26 cellular contexts compared by ENCODE assay signal in genomic region chr12:38713294-38713693, GRCh38.
"Had no signal": no experiment of that assay in that cellular context is flagged by ENCODE, and none has a peak within 500 bp of the region (broad histone marks: within the 10 kb centered on the region; RNA-seq: fewer than 3 reads in every experiment).

No MANE protein-coding gene starts in this region.

- H3K9me3 ChIP-seq: pancreas, prostate gland, testis, thyroid gland had no signal

- FAIRE-seq: pancreas had no signal

- H3K4me1 ChIP-seq: left ventricle myocardium inferior, pancreas, prostate gland, stomach, testis, thyroid gland, transverse colon, upper lobe of left lung had no signal

- H3K36me3 ChIP-seq: left ventricle myocardium inferior, pancreas, prostate gland, stomach, thyroid gland, transverse colon, upper lobe of left lung had no signal

- DNase-seq: hypothalamus; islet precursor cell; left ventricle myocardium inferior; midbrain; mucosa of descending colon; naive thymus-derived CD4-positive, alpha-beta T cell; pancreas; posterior cingulate gyrus; retina; right cardiac atrium; stimulated activated CD4-positive, alpha-beta T cell treated with anti-CD3 and anti-CD28 coated beads, Interleukin-12 subunit alpha, Interleukin-12 subunit beta, amount 100 ng/mL, for 4 hours; stimulated activated CD4-positive, alpha-beta T cell treated with anti-CD3 and anti-CD28 coated beads, Interleukin-15, amount 100 ng/mL, for 24 hours; stimulated activated CD4-positive, alpha-beta T cell treated with anti-CD3 and anti-CD28 coated beads, Interleukin-2, amount 100 ng/mL, for 24 hours; stimulated activated CD4-positive, alpha-beta T cell treated with anti-CD3 and anti-CD28 coated beads, Interleukin-4, amount 100 ng/mL, for 1 hour; stimulated activated naive B cell treated with anti-CD40 and anti-IgM and Interleukin-4, amounts not matched to agents 10 μg/mL and 1 μg/mL and 100 μg/mL, for 72 hours; stimulated activated naive CD8-positive, alpha-beta T cell treated with anti-CD3 and anti-CD28 coated beads, Interleukin-15, Interleukin-2, amounts not matched to agents 100 U/mL and 50 U/mL, for 24 hours; stomach; testis; thyroid gland; transverse colon; upper lobe of left lung had no signal

- H3K4me3 ChIP-seq: left ventricle myocardium inferior, lung, mucosa of descending colon, pancreas, prostate gland, skin epidermis, stomach, testis, thyroid gland, transverse colon, upper lobe of left lung had no signal

- H3K27ac ChIP-seq: left ventricle myocardium inferior, pancreas, prostate gland, skin epidermis, stomach, testis, thyroid gland, transverse colon, upper lobe of left lung had no signal

- H3K27me3 ChIP-seq: pancreas, stomach, testis, thyroid gland, transverse colon, upper lobe of left lung had no signal

- ATAC-seq: mucosa of descending colon; naive thymus-derived CD4-positive, alpha-beta T cell; natural killer cell treated with Interleukin-12 subunit alpha and Interleukin-12 subunit beta and Interleukin-15 and Interleukin-18, amount 100 ng/mL, for 72 hours; pancreas; right cardiac atrium; sciatic nerve; stimulated activated naive B cell treated with anti-CD40 and anti-IgM and Interleukin-4, amounts not matched to agents 10 μg/mL and 1 μg/mL and 100 μg/mL, for 72 hours; stimulated activated naive CD8-positive, alpha-beta T cell treated with anti-CD3 and anti-CD28 coated beads, Interleukin-15, Interleukin-2, amounts not matched to agents 100 U/mL and 50 U/mL, for 24 hours had no signal
